In genomic region chr5:177131019-177131320, GRCh38 we compare ENCODE assay signal across 20 cellular contexts. TPM values are rescaled to one million over a fixed set of nuclear protein-coding genes. Genes with fewer than 3 reads are reported as not detected.
DNase-seq lines count a peak whose midpoint lies in the region; ATAC-seq and TF ChIP-seq lines count a peak whose summit lies in the region.
"Had no signal": no experiment of that assay in that cellular context is flagged by ENCODE, and none has a peak within 500 bp of the region (broad histone marks: within the 10 kb centered on the region; RNA-seq: fewer than 3 reads in every experiment).

No MANE protein-coding gene starts in this region.

- no peak for TF ChIP-seq POLR2A in upper lobe of left lung (IDR thresholded peaks at IDR 0.05)

- no peak for TF ChIP-seq CTCF in upper lobe of left lung (IDR thresholded peaks at IDR 0.05)

- no peaks in the 10 kb centered on the region for H3K27me3 Mint-ChIP-seq in CD4-positive, alpha-beta memory T cell
- no peaks in the 10 kb centered on the region for H3K27me3 Mint-ChIP-seq in central memory CD8-positive, alpha-beta T cell
- no peaks in the 10 kb centered on the region for H3K27me3 Mint-ChIP-seq in naive B cell
- H3K27me3 Mint-ChIP-seq: activated CD8-positive, alpha-beta T cell treated with anti-CD3 and anti-CD28 coated beads for 36 hours had no signal

- no peak overlapping the region for H3K4me3 ChIP-seq in CD4-positive, alpha-beta memory T cell (ENCODE audit: low read length in 2 of 2)
- no peak overlapping the region for H3K4me3 ChIP-seq in upper lobe of left lung
- H3K4me3 ChIP-seq: gastrocnemius medialis, lung, right lobe of liver, SK-N-MC had no signal

- H3K27ac ChIP-seq in CD4-positive, alpha-beta memory T cell (ENCODE audit: low read depth, low read length) = no peak overlapping the region
- peak overlapping the region in 2 of 4 donors; percentile 7 to 19 for H3K27ac ChIP-seq in upper lobe of left lung
- H3K27ac ChIP-seq: right lobe of liver, SK-N-MC had no signal

- TF ChIP-seq EP300 in upper lobe of left lung (IDR thresholded peaks at IDR 0.05) = no peak

- no peak for DNase-seq in CD4-positive, alpha-beta memory T cell
- peak; percentile 28 for DNase-seq in NCI-H2227 (lab: John Stamatoyannopoulos, UW; ENCODE audit: unreplicated experiment)
- DNase-seq in central memory CD8-positive, alpha-beta T cell (ENCODE audit: low spot score in 2 of 2) = no peak
- no peak for DNase-seq in naive B cell
- DNase-seq in hippocampal formation (lab: John Stamatoyannopoulos, UW) = no peak
- DNase-seq in upper lobe of left lung = no peak
- DNase-seq: COR-L47; gastrocnemius medialis; KBM-7; NCI-H1048; NCI-H2081; right lobe of liver; stimulated activated CD4-positive, alpha-beta T cell treated with anti-CD3 and anti-CD28 coated beads, Interleukin-1b, Interleukin-23, amount 100 ng/mL, for 48 hours had no signal

- POLR2A ChIA-PET in CD4-positive, alpha-beta memory T cell (lab: Charles Lee; ENCODE audit: partially characterized antibody) = interaction anchor here (1.1 to 7.0 kb wide), 2 partner anchors 16 to 181 kb away, joined by 3 to 68 read pairs; no protein-coding TSS in a partner anchor

- no peaks in the 10 kb centered on the region for H3K27me3 ChIP-seq in CD4-positive, alpha-beta memory T cell (ENCODE audit: insufficient read depth, low read length)
- H3K27me3 ChIP-seq in upper lobe of left lung = no peaks in the 10 kb centered on the region
- H3K27me3 ChIP-seq: gastrocnemius medialis, neutrophil, right lobe of liver had no signal

- H3K9me3 ChIP-seq in CD4-positive, alpha-beta memory T cell (ENCODE audit: control insufficient read depth in 1 of 2, low read length in 2 of 2) = no peaks in the 10 kb centered on the region
- H3K9me3 ChIP-seq in upper lobe of left lung = no peaks in the 10 kb centered on the region
- H3K9me3 ChIP-seq: gastrocnemius medialis, neutrophil, right lobe of liver had no signal

- H3K36me3 Mint-ChIP-seq in CD4-positive, alpha-beta memory T cell = peaks cover 5 to 19% of the 10 kb centered on the region in 2 donors
- H3K36me3 Mint-ChIP-seq in central memory CD8-positive, alpha-beta T cell (ENCODE audit: insufficient read depth) = peaks cover 23% of the 10 kb centered on the region
- H3K36me3 Mint-ChIP-seq in naive B cell = peaks cover 6 to 8% of the 10 kb centered on the region in 2 donors

- H3K4me1 Mint-ChIP-seq in CD4-positive, alpha-beta memory T cell = peaks cover 34 to 57% (median 43%) of the 10 kb centered on the region in 4 donors
- H3K4me1 Mint-ChIP-seq in central memory CD8-positive, alpha-beta T cell = peaks cover 38% of the 10 kb centered on the region
- peaks cover 21 to 46% (median 36%) of the 10 kb centered on the region in 3 donors for H3K4me1 Mint-ChIP-seq in naive B cell

- H3K4me3 Mint-ChIP-seq in CD4-positive, alpha-beta memory T cell = peak overlapping the region in 5 of 8 donors; percentile 3 to 84 (median 48)
- H3K4me3 Mint-ChIP-seq in central memory CD8-positive, alpha-beta T cell = peak overlapping the region; percentile 64
- peak overlapping the region in 6 of 8 donors; percentile 48 to 83 (median 72) for H3K4me3 Mint-ChIP-seq in naive B cell

- ATAC-seq in central memory CD8-positive, alpha-beta T cell (replicated peaks; ENCODE audit: extremely low read depth, poor library complexity, severe bottlenecking) = no peak
- ATAC-seq in naive B cell (ENCODE audit: low read depth in 2 of 2) (no peak), HG03196 (IDR thresholded peaks at IDR 0.05; ENCODE audit: unreplicated experiment) (no peak), upper lobe of left lung (ENCODE audit: low FRiP score in 2 of 2) (no peak), HG03139 (IDR thresholded peaks at IDR 0.05; ENCODE audit: unreplicated experiment) (no peak)
- ATAC-seq: activated CD8-positive, alpha-beta T cell treated with anti-CD3 and anti-CD28 coated beads for 36 hours; gastrocnemius medialis; PC-3; right lobe of liver had no signal

- H3K27ac Mint-ChIP-seq in CD4-positive, alpha-beta memory T cell = peak overlapping the region in 5 of 7 donors; percentile 36 to 95 (median 91)
- no peak overlapping the region for H3K27ac Mint-ChIP-seq in central memory CD8-positive, alpha-beta T cell (ENCODE audit: low read depth)
- H3K27ac Mint-ChIP-seq in naive B cell = peak overlapping the region in 4 of 6 donors; percentile 56 to 88 (median 80)

- intact Hi-C loops in CD4-positive, alpha-beta memory T cell (cut with micrococcal nuclease) = loop anchor here (5.0 kb wide), 2 partner anchors 171 to 326 kb away; partner anchors contain the start of genes PRELID1 and RAB24

- no peaks in the 10 kb centered on the region for H3K36me3 ChIP-seq in CD4-positive, alpha-beta memory T cell (ENCODE audit: insufficient read depth, low read length)
- H3K36me3 ChIP-seq in upper lobe of left lung = peaks cover 0 to 9% (median 6%) of the 10 kb centered on the region in 4 donors

- no peaks in the 10 kb centered on the region for H3K9me3 Mint-ChIP-seq in CD4-positive, alpha-beta memory T cell
- H3K9me3 Mint-ChIP-seq in central memory CD8-positive, alpha-beta T cell = no peaks in the 10 kb centered on the region
- no peaks in the 10 kb centered on the region for H3K9me3 Mint-ChIP-seq in naive B cell
- H3K9me3 Mint-ChIP-seq: activated CD8-positive, alpha-beta T cell treated with anti-CD3 and anti-CD28 coated beads for 36 hours had no signal

- CTCF ChIA-PET in CD4-positive, alpha-beta memory T cell (lab: Charles Lee; ENCODE audit: partially characterized antibody) = interaction anchor here (9.8 kb wide), 1 partner anchor 18 kb away, joined by 80 read pairs; no protein-coding TSS in a partner anchor

- 73 to 77% methylated on average over 2 of the region's 2 CpGs for WGBS in upper lobe of left lung, 2 donors

- peaks cover 43% of the 10 kb centered on the region for H3K4me1 ChIP-seq in CD4-positive, alpha-beta memory T cell (ENCODE audit: insufficient read depth, low read length)
- H3K4me1 ChIP-seq in upper lobe of left lung = peaks cover 14 to 41% (median 27%) of the 10 kb centered on the region in 4 donors

RNA-seq across cellular contexts. Expression of gene NSD1, which starts 2.6 kb away (rescaled TPM):
- total RNA-seq in CD4-positive, alpha-beta memory T cell = 100 to 1,000 TPM; 116 to 122 TPM
- 10 to 100 TPM; 14.3 to 64.2 TPM for polyA plus RNA-seq in CD4-positive, alpha-beta memory T cell
- polyA plus RNA-seq in naive B cell (ENCODE audit: low read depth in 6 of 6) = 10 to 100 TPM; 32.4 to 87.7 (median 46.1) TPM
- 10 to 100 TPM; 33.0 to 69.1 (median 55.7) TPM for total RNA-seq in upper lobe of left lung

RNA-seq across cellular contexts. Expression of gene FGFR4, which starts 44.3 kb away (rescaled TPM):
- total RNA-seq in CD4-positive, alpha-beta memory T cell = 1 to 10 TPM; 2.2 to 3.0 TPM
- polyA plus RNA-seq in CD4-positive, alpha-beta memory T cell = not detected
- under 1 TPM in 2 of 6 donors, not detected in 4; 0.39 to 0.58 TPM for polyA plus RNA-seq in naive B cell (ENCODE audit: low read depth in 6 of 6)
- 100 to 1,000 TPM in 3 of 6 donors, 10 to 100 TPM in 3; 14.8 to 175 (median 87.1) TPM for total RNA-seq in upper lobe of left lung
